11 cellular contexts compared by ENCODE assay signal in the genomic region with DNA sequence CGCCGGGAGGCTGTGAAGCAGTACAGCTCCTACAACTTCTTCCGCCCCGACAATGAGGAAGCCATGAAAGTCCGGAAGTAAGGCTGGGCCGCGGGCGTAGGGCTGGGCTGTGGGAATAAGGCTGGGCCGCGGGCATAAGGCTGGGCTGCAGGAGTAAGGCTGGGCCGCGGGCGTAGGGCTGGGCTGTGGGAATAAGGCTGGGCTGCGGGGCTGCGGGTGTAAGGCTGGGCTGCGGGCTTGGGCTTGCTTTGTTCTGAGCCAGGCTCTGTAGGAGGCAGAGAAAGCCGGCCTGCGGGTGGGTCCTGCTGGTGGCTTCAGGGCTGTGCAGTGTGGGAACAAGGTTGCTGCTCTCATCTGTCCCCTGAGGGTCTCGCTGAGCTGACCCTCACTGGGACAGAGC.
"Had no signal": no experiment of that assay in that cellular context is flagged by ENCODE, and none has a peak within 500 bp of the region (broad histone marks: within the 10 kb centered on the region; RNA-seq: fewer than 3 reads in every experiment).

No MANE protein-coding gene starts in this region.

- H3K9me3 ChIP-seq: lower lobe of right lung, transverse colon had no signal

- DNase-seq: activated B cell treated with CpG ODN at 0.5 μM for 24 hours; activated CD4-positive, alpha-beta memory T cell treated with anti-CD3 and anti-CD28 coated beads, Interleukin-2, amount 10 ng/mL, durations not matched to agents 7 days and 5 days; activated CD4-positive, alpha-beta T cell treated with anti-CD3 and anti-CD28 coated beads for 48 hours; activated CD8-positive, alpha-beta memory T cell treated with anti-CD3 and anti-CD28 coated beads, Interleukin-2, amount 10 ng/mL, durations not matched to agents 7 days and 5 days; activated naive CD4-positive, alpha-beta T cell; left colon; lower lobe of right lung; natural killer cell; stimulated activated naive CD8-positive, alpha-beta T cell treated with anti-CD3 and anti-CD28 coated beads, Interleukin-15, Interleukin-2, amounts not matched to agents 100 U/mL and 50 U/mL, for 24 hours; transverse colon had no signal

- H3K4me3 ChIP-seq: coronary artery, lower lobe of right lung, transverse colon had no signal

- ATAC-seq: activated CD8-positive, alpha-beta memory T cell treated with anti-CD3 and anti-CD28 coated beads, Interleukin-2, amount 10 ng/mL, durations not matched to agents 7 days and 5 days; left colon; lower lobe of right lung; natural killer cell; stimulated activated naive CD8-positive, alpha-beta T cell treated with anti-CD3 and anti-CD28 coated beads, Interleukin-15, Interleukin-2, amounts not matched to agents 100 U/mL and 50 U/mL, for 24 hours had no signal

- H3K27ac ChIP-seq: coronary artery, lower lobe of right lung, transverse colon had no signal

- H3K27me3 ChIP-seq: transverse colon had no signal
